In the genomic region with DNA sequence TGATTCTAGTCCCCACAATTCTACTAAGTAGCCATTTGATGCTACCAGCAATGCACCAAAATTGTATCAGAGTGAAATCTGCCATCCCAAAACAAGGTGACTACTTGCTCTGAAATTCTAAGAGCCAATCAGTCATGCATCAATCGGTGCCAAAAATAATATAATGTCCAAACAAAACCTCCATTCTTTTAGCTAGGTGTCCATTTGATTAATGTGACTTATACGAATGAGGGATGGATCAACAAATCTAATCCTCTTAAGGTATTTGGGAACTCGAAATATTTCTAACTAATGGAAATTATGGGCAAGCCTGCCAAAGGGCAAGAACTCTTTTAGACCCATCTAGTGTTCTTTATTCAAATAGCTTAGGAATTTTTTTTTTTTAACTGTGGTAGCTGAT, we compare ENCODE assay signal across 1 cellular context.
TF ChIP-seq lines count a peak whose summit lies in the region.

No MANE protein-coding gene starts in this region.

TF ChIP-seq in GM23338, 12 proteins besides CTCF, POLR2A, EP300 and RAD21:
- TF ChIP-seq, protein P1, sequence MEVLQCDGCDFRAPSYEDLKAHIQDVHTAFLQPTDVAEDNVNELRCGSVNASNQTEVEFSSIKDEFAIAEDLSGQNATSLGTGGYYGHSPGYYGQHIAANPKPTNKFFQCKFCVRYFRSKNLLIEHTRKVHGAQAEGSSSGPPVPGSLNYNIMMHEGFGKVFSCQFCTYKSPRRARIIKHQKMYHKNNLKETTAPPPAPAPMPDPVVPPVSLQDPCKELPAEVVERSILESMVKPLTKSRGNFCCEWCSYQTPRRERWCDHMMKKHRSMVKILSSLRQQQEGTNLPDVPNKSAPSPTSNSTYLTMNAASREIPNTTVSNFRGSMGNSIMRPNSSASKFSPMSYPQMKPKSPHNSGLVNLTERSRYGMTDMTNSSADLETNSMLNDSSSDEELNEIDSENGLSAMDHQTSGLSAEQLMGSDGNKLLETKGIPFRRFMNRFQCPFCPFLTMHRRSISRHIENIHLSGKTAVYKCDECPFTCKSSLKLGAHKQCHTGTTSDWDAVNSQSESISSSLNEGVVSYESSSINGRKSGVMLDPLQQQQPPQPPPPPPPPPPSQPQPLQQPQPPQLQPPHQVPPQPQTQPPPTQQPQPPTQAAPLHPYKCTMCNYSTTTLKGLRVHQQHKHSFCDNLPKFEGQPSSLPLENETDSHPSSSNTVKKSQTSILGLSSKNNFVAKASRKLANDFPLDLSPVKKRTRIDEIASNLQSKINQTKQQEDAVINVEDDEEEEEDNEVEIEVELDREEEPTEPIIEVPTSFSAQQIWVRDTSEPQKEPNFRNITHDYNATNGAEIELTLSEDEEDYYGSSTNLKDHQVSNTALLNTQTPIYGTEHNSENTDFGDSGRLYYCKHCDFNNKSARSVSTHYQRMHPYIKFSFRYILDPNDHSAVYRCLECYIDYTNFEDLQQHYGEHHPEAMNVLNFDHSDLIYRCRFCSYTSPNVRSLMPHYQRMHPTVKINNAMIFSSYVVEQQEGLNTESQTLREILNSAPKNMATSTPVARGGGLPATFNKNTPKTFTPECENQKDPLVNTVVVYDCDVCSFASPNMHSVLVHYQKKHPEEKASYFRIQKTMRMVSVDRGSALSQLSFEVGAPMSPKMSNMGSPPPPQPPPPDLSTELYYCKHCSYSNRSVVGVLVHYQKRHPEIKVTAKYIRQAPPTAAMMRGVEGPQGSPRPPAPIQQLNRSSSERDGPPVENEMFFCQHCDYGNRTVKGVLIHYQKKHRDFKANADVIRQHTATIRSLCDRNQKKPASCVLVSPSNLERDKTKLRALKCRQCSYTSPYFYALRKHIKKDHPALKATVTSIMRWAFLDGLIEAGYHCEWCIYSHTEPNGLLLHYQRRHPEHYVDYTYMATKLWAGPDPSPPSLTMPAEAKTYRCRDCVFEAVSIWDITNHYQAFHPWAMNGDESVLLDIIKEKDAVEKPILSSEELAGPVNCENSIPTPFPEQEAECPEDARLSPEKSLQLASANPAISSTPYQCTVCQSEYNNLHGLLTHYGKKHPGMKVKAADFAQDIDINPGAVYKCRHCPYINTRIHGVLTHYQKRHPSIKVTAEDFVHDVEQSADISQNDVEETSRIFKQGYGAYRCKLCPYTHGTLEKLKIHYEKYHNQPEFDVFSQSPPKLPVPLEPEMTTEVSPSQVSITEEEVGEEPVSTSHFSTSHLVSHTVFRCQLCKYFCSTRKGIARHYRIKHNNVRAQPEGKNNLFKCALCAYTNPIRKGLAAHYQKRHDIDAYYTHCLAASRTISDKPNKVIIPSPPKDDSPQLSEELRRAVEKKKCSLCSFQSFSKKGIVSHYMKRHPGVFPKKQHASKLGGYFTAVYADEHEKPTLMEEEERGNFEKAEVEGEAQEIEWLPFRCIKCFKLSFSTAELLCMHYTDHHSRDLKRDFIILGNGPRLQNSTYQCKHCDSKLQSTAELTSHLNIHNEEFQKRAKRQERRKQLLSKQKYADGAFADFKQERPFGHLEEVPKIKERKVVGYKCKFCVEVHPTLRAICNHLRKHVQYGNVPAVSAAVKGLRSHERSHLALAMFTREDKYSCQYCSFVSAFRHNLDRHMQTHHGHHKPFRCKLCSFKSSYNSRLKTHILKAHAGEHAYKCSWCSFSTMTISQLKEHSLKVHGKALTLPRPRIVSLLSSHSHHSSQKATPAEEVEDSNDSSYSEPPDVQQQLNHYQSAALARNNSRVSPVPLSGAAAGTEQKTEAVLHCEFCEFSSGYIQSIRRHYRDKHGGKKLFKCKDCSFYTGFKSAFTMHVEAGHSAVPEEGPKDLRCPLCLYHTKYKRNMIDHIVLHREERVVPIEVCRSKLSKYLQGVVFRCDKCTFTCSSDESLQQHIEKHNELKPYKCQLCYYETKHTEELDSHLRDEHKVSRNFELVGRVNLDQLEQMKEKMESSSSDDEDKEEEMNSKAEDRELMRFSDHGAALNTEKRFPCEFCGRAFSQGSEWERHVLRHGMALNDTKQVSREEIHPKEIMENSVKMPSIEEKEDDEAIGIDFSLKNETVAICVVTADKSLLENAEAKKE (CRISPR knock-in tag; IDR thresholded peaks at IDR 0.05), result no peak
- TF ChIP-seq NANOG (IDR thresholded peaks at IDR 0.05; ENCODE audit: borderline replicate concordance) (no peak), CREB1 (CRISPR knock-in tag; IDR thresholded peaks at IDR 0.05; ENCODE audit: low read depth) (no peak), ZNF114 (CRISPR knock-in tag; IDR thresholded peaks at IDR 0.05) (no peak), POLR2AphosphoS5 (IDR thresholded peaks at IDR 0.05; ENCODE audit: low read depth) (no peak), STAT1 (IDR thresholded peaks at IDR 0.05; ENCODE audit: unreplicated experiment) (no peak), ETS1 (IDR thresholded peaks at IDR 0.05) (no peak), JUNB (IDR thresholded peaks at IDR 0.05; ENCODE audit: unreplicated experiment) (no peak), ZNF331 (CRISPR knock-in tag; IDR thresholded peaks at IDR 0.05; ENCODE audit: low read depth) (no peak), EZH2phosphoT487 (IDR thresholded peaks at IDR 0.05; ENCODE audit: unreplicated experiment) (no peak), EZH2 (IDR thresholded peaks at IDR 0.05; ENCODE audit: low read depth, unreplicated experiment) (no peak), REST (IDR thresholded peaks at IDR 0.05; ENCODE audit: unreplicated experiment) (no peak)
TF ChIP-seq in GM23338: peak in this region for 0.
